Comparison of ENCODE assay signal across 1 cellular context in the genomic region with DNA sequence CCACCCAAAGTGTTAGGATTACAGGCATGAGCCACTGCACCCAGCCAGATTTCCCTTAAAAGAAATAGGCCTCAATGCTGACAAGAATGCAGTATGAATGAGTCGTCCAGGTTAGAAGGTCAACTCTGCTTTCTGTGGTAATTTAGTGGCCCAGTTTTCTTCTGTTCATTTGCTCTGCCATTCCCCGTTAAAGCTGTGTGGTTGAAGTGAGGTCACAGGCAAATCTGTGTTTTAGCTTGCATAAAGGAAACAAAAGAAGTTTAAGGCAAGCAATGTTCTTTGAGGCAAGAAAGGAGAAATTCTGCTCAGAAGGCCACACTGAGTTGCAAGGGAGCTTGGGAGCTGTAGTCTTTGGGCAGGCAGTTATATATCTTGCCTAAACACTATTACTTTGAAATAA.
TF ChIP-seq lines count a peak whose summit lies in the region.

No MANE protein-coding gene starts in this region.

TF ChIP-seq in HepG2, 621 proteins besides CTCF, POLR2A, EP300 and RAD21 (continued from another document):
- TF ChIP-seq, protein P1, sequence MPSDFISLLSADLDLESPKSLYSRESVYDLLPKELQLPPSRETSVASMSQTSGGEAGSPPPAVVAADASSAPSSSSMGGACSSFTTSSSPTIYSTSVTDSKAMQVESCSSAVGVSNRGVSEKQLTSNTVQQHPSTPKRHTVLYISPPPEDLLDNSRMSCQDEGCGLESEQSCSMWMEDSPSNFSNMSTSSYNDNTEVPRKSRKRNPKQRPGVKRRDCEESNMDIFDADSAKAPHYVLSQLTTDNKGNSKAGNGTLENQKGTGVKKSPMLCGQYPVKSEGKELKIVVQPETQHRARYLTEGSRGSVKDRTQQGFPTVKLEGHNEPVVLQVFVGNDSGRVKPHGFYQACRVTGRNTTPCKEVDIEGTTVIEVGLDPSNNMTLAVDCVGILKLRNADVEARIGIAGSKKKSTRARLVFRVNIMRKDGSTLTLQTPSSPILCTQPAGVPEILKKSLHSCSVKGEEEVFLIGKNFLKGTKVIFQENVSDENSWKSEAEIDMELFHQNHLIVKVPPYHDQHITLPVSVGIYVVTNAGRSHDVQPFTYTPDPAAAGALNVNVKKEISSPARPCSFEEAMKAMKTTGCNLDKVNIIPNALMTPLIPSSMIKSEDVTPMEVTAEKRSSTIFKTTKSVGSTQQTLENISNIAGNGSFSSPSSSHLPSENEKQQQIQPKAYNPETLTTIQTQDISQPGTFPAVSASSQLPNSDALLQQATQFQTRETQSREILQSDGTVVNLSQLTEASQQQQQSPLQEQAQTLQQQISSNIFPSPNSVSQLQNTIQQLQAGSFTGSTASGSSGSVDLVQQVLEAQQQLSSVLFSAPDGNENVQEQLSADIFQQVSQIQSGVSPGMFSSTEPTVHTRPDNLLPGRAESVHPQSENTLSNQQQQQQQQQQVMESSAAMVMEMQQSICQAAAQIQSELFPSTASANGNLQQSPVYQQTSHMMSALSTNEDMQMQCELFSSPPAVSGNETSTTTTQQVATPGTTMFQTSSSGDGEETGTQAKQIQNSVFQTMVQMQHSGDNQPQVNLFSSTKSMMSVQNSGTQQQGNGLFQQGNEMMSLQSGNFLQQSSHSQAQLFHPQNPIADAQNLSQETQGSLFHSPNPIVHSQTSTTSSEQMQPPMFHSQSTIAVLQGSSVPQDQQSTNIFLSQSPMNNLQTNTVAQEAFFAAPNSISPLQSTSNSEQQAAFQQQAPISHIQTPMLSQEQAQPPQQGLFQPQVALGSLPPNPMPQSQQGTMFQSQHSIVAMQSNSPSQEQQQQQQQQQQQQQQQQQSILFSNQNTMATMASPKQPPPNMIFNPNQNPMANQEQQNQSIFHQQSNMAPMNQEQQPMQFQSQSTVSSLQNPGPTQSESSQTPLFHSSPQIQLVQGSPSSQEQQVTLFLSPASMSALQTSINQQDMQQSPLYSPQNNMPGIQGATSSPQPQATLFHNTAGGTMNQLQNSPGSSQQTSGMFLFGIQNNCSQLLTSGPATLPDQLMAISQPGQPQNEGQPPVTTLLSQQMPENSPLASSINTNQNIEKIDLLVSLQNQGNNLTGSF (CRISPR knock-in tag; IDR thresholded peaks at IDR 0.05) = no peak
- TF ChIP-seq RFXAP (CRISPR knock-in tag; IDR thresholded peaks at IDR 0.05; ENCODE audit: borderline replicate concordance) = no peak
- TF ChIP-seq ZNF441 (CRISPR knock-in tag; IDR thresholded peaks at IDR 0.05; ENCODE audit: borderline replicate concordance) = no peak
- TF ChIP-seq, protein P2, sequence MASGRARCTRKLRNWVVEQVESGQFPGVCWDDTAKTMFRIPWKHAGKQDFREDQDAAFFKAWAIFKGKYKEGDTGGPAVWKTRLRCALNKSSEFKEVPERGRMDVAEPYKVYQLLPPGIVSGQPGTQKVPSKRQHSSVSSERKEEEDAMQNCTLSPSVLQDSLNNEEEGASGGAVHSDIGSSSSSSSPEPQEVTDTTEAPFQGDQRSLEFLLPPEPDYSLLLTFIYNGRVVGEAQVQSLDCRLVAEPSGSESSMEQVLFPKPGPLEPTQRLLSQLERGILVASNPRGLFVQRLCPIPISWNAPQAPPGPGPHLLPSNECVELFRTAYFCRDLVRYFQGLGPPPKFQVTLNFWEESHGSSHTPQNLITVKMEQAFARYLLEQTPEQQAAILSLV (CRISPR knock-in tag; IDR thresholded peaks at IDR 0.05; ENCODE audit: borderline replicate concordance) = no peak
- TF ChIP-seq BORCS8-MEF2B (CRISPR knock-in tag; IDR thresholded peaks at IDR 0.05) = no peak
- TF ChIP-seq, protein P3, sequence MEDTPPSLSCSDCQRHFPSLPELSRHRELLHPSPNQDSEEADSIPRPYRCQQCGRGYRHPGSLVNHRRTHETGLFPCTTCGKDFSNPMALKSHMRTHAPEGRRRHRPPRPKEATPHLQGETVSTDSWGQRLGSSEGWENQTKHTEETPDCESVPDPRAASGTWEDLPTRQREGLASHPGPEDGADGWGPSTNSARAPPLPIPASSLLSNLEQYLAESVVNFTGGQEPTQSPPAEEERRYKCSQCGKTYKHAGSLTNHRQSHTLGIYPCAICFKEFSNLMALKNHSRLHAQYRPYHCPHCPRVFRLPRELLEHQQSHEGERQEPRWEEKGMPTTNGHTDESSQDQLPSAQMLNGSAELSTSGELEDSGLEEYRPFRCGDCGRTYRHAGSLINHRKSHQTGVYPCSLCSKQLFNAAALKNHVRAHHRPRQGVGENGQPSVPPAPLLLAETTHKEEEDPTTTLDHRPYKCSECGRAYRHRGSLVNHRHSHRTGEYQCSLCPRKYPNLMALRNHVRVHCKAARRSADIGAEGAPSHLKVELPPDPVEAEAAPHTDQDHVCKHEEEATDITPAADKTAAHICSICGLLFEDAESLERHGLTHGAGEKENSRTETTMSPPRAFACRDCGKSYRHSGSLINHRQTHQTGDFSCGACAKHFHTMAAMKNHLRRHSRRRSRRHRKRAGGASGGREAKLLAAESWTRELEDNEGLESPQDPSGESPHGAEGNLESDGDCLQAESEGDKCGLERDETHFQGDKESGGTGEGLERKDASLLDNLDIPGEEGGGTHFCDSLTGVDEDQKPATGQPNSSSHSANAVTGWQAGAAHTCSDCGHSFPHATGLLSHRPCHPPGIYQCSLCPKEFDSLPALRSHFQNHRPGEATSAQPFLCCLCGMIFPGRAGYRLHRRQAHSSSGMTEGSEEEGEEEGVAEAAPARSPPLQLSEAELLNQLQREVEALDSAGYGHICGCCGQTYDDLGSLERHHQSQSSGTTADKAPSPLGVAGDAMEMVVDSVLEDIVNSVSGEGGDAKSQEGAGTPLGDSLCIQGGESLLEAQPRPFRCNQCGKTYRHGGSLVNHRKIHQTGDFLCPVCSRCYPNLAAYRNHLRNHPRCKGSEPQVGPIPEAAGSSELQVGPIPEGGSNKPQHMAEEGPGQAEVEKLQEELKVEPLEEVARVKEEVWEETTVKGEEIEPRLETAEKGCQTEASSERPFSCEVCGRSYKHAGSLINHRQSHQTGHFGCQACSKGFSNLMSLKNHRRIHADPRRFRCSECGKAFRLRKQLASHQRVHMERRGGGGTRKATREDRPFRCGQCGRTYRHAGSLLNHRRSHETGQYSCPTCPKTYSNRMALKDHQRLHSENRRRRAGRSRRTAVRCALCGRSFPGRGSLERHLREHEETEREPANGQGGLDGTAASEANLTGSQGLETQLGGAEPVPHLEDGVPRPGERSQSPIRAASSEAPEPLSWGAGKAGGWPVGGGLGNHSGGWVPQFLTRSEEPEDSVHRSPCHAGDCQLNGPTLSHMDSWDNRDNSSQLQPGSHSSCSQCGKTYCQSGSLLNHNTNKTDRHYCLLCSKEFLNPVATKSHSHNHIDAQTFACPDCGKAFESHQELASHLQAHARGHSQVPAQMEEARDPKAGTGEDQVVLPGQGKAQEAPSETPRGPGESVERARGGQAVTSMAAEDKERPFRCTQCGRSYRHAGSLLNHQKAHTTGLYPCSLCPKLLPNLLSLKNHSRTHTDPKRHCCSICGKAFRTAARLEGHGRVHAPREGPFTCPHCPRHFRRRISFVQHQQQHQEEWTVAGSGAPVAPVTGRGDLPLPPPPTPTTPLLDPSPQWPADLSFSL (CRISPR knock-in tag; IDR thresholded peaks at IDR 0.05) = no peak
- TF ChIP-seq SRSF9 (IDR thresholded peaks at IDR 0.05; ENCODE audit: borderline replicate concordance, insufficient read depth, low read depth, low read length, poor library complexity, severe bottlenecking) = no peak
